ENCODE assay signal across 23 cellular contexts in the genomic region with DNA sequence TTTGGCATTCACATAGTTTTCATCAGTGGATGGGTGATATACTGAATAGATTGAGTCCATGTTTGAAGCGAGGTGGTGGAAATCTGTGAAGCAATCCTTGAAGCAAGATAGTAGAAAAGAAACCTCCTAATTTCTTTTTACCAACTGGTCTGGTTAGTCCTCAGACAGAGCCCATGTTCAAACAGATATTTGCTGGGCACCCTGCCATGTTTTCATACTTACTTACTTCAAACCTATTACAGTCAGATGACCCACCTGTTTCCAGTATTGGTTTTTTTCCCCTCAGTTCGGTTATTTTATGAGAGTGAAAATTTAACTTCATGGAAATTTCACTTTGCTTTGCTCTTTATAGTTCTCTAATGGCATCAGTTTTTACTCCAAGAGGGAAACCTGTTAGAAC. TPM values are rescaled to one million over a fixed set of nuclear protein-coding genes. Genes with fewer than 3 reads are reported as not detected.
DNase-seq lines count a peak whose midpoint lies in the region; ATAC-seq, FAIRE-seq and TF ChIP-seq lines count a peak whose summit lies in the region.
"Had no signal": no experiment of that assay in that cellular context is flagged by ENCODE, and none has a peak within 500 bp of the region (broad histone marks: within the 10 kb centered on the region; RNA-seq: fewer than 3 reads in every experiment).

No MANE protein-coding gene starts in this region.

- no peak for TF ChIP-seq CTCF in colonic mucosa (IDR thresholded peaks at IDR 0.05)
- TF ChIP-seq CTCF in pancreas (IDR thresholded peaks at IDR 0.05): no peak
- no peak for TF ChIP-seq CTCF in upper lobe of right lung (IDR thresholded peaks at IDR 0.05)

- no peaks in the 10 kb centered on the region for H3K27me3 ChIP-seq in colonic mucosa
- no peaks in the 10 kb centered on the region for H3K27me3 ChIP-seq in pancreas
- no peaks in the 10 kb centered on the region for H3K27me3 ChIP-seq in upper lobe of right lung

- H3K9me3 Mint-ChIP-seq in stimulated activated naive CD8-positive, alpha-beta T cell treated with anti-CD3 and anti-CD28 coated beads, Interleukin-15, Interleukin-2, amounts not matched to agents 100 ng/mL and 50 ng/mL, for 24 hours: peaks cover 7% of the 10 kb centered on the region
- H3K9me3 Mint-ChIP-seq in stimulated activated naive CD8-positive, alpha-beta T cell treated with anti-CD3 and anti-CD28 coated beads, Interleukin-15, amount 100 ng/mL, for 72 hours: peaks cover 0 to 2% of the 10 kb centered on the region in 2 donors

- H3K27ac ChIP-seq in colonic mucosa (no peak overlapping the region), pancreas (peak overlapping the region in 2 of 4 donors; percentile 17 to 35), upper lobe of right lung (no peak overlapping the region)
- H3K27ac ChIP-seq: SK-N-MC had no signal

- no peak overlapping the region for H3K9ac ChIP-seq in colonic mucosa (ENCODE audit: low read depth in 2 of 2, low read length in 2 of 2)

- 36 to 37% methylated on average over 2 of the region's 2 CpGs for WGBS in pancreas, 2 donors

- peaks cover 85% of the 10 kb centered on the region for H3K36me3 Mint-ChIP-seq in stimulated activated naive CD8-positive, alpha-beta T cell treated with anti-CD3 and anti-CD28 coated beads, Interleukin-15, Interleukin-2, amounts not matched to agents 100 ng/mL and 50 ng/mL, for 24 hours (ENCODE audit: low read depth)

- no peak for ATAC-seq in stimulated activated naive CD8-positive, alpha-beta T cell treated with anti-CD3 and anti-CD28 coated beads, Interleukin-15, amount 100 ng/mL, for 72 hours
- ATAC-seq in pancreas: peak in 3 of 4 donors; percentile 40 to 62 (median 50)
- peak; percentile 51 for ATAC-seq in upper lobe of right lung
- no peak for ATAC-seq in GM19452 (IDR thresholded peaks at IDR 0.05; ENCODE audit: unreplicated experiment)
- ATAC-seq: GM23338, HCT116 had no signal

- H3K36me3 ChIP-seq in colonic mucosa (peaks cover 6% of the 10 kb centered on the region), pancreas (peaks cover 0 to 18% (median 3%) of the 10 kb centered on the region in 3 donors), upper lobe of right lung (peaks cover 69% of the 10 kb centered on the region)

- H3K4me1 ChIP-seq in colonic mucosa (no peaks in the 10 kb centered on the region), pancreas (peaks cover 3 to 21% (median 16%) of the 10 kb centered on the region in 3 donors), upper lobe of right lung (peaks cover 15% of the 10 kb centered on the region)

- no peaks in the 10 kb centered on the region for H3K27me3 Mint-ChIP-seq in stimulated activated naive CD8-positive, alpha-beta T cell treated with anti-CD3 and anti-CD28 coated beads, Interleukin-15, Interleukin-2, amounts not matched to agents 100 ng/mL and 50 ng/mL, for 24 hours
- H3K27me3 Mint-ChIP-seq in stimulated activated naive CD8-positive, alpha-beta T cell treated with anti-CD3 and anti-CD28 coated beads, Interleukin-15, amount 100 ng/mL, for 72 hours: no peaks in the 10 kb centered on the region

- intact Hi-C loops in colonic mucosa (cut with DNase I) (no loop called here), pancreas (cut with DNase I) (no loop called here), upper lobe of right lung (cut with DNase I) (no loop called here)

- DNase-seq in stimulated activated naive CD8-positive, alpha-beta T cell treated with anti-CD3 and anti-CD28 coated beads, Interleukin-15, amount 100 ng/mL, for 72 hours: no peak
- peak; percentile 63 for DNase-seq in colonic mucosa
- peak in 1 of 6 donors; percentile 42 for DNase-seq in pancreas
- no peak for DNase-seq in upper lobe of right lung
- DNase-seq in DMS153 (lab: John Stamatoyannopoulos, UW): no peak
- no peak for DNase-seq in DMS 273 (lab: John Stamatoyannopoulos, UW; ENCODE audit: unreplicated experiment)
- DNase-seq: DND-41, GDM1, KBM-7, MV-4-11, NCI-H1436, NCI-H2081, NCI-H2227 treated with DMSO at 0.1 percent for 48 hours, NCI-H524, Right ventricle myocardium superior had no signal

- H3K4me3 ChIP-seq in colonic mucosa (no peak overlapping the region), pancreas (no peak overlapping the region), upper lobe of right lung (no peak overlapping the region)
- H3K4me3 ChIP-seq: GM23338, SK-N-MC had no signal

- H3K4me1 Mint-ChIP-seq in stimulated activated naive CD8-positive, alpha-beta T cell treated with anti-CD3 and anti-CD28 coated beads, Interleukin-15, Interleukin-2, amounts not matched to agents 100 ng/mL and 50 ng/mL, for 24 hours (ENCODE audit: low read depth): peaks cover 37% of the 10 kb centered on the region
- peaks cover 37% of the 10 kb centered on the region for H3K4me1 Mint-ChIP-seq in stimulated activated naive CD8-positive, alpha-beta T cell treated with anti-CD3 and anti-CD28 coated beads, Interleukin-15, amount 100 ng/mL, for 72 hours

- H3K4me3 Mint-ChIP-seq in stimulated activated naive CD8-positive, alpha-beta T cell treated with anti-CD3 and anti-CD28 coated beads, Interleukin-15, Interleukin-2, amounts not matched to agents 100 ng/mL and 50 ng/mL, for 24 hours: no peak overlapping the region
- H3K4me3 Mint-ChIP-seq in stimulated activated naive CD8-positive, alpha-beta T cell treated with anti-CD3 and anti-CD28 coated beads, Interleukin-15, amount 100 ng/mL, for 72 hours: no peak overlapping the region
- H3K4me3 Mint-ChIP-seq: GM23338 had no signal

- peak overlapping the region; percentile 14 for H3K27ac Mint-ChIP-seq in stimulated activated naive CD8-positive, alpha-beta T cell treated with anti-CD3 and anti-CD28 coated beads, Interleukin-15, Interleukin-2, amounts not matched to agents 100 ng/mL and 50 ng/mL, for 24 hours
- H3K27ac Mint-ChIP-seq in stimulated activated naive CD8-positive, alpha-beta T cell treated with anti-CD3 and anti-CD28 coated beads, Interleukin-15, amount 100 ng/mL, for 72 hours: no peak overlapping the region
- H3K27ac Mint-ChIP-seq: GM23338 had no signal

- no peak for FAIRE-seq in pancreas (lab: Jason Lieb, UNC)
- FAIRE-seq: GM12891, GM18507, RCC 7860 had no signal

- H3K9me3 ChIP-seq in colonic mucosa (no peaks in the 10 kb centered on the region), pancreas (no peaks in the 10 kb centered on the region), upper lobe of right lung (no peaks in the 10 kb centered on the region)

RNA-seq across cellular contexts. Expression of gene EXOSC7, which starts 23.7 kb away (rescaled TPM):
- total RNA-seq in colonic mucosa (10 to 100 TPM; 24.9 to 35.6 TPM), pancreas (10 to 100 TPM in 5 of 6 donors, 1 to 10 TPM in 1; 9.2 to 18.0 (median 13.0) TPM), upper lobe of right lung (36.2 TPM)
- polyA plus RNA-seq in pancreas: 10 to 100 TPM; 18.8 to 21.8 TPM

RNA-seq across cellular contexts. Expression of gene ZDHHC3, which starts 23.8 kb away (rescaled TPM):
- 100 to 1,000 TPM; 152 to 162 TPM for total RNA-seq in colonic mucosa
- 10 to 100 TPM; 16.1 to 28.3 (median 20.8) TPM for total RNA-seq in pancreas
- polyA plus RNA-seq in pancreas: 10 to 100 TPM; 11.4 to 15.9 TPM
- 125 TPM for total RNA-seq in upper lobe of right lung

RNA-seq across cellular contexts. Expression of gene CLEC3B, which starts 26.3 kb away (rescaled TPM):
- total RNA-seq in colonic mucosa (10 to 100 TPM in 1 of 2 donors, 1 to 10 TPM in 1; 9.6 to 28.9 TPM), pancreas (10 to 100 TPM in 1 of 6 donors, 1 to 10 TPM in 5; 1.3 to 10.6 (median 5.5) TPM), upper lobe of right lung (265 TPM)
- polyA plus RNA-seq in pancreas: 10 to 100 TPM; 12.8 to 31.9 TPM
- total RNA-seq: GM23338 had no signal
- polyA plus RNA-seq: GM23338 had no signal

Comparison
In these comparisons a context has a peak if more than half of its experiments do, and no peak if none do; other contexts are left out.
1. ATAC-seq: peak in pancreas (3 of 4) and upper lobe of right lung (single experiment); none in stimulated activated naive CD8-positive, alpha-beta T cell treated with anti-CD3 and anti-CD28 coated beads, Interleukin-15, amount 100 ng/mL, for 72 hours (single experiment) and GM19452 (single experiment).